8 cellular contexts compared by ENCODE assay signal in the genomic region with DNA sequence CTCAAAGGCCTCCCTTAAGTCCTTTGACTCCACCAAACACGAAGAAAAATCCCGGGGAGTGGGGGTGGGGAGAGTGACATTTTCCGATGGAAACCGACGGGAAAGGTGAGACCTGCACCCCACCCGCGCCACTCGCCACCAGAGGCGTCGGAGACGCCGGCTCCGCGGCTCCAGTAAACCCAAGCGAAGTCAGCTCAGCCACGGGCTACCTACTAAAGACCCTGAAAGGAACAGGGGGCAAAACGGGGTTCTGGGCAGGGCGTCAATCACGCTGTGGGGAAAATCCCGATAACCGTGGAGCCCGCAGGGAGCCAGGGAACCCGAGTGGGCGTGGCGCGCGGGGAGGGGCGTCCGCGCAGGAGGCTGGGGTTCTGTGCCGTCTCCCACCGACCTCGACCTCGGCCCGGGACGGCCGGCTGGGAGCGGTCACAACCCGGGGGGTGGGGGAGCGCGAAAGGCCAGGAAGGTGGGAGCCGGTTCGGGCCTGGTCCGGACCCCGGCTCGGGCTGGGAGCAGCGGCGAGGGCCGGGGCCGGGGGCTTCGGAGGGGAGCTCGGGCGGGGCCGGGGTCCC. TPM values are rescaled to one million over a fixed set of nuclear protein-coding genes. Genes with fewer than 3 reads are reported as not detected.
DNase-seq lines count a peak whose midpoint lies in the region; ATAC-seq and TF ChIP-seq lines count a peak whose summit lies in the region.

No MANE protein-coding gene starts in this region.

- WGBS in right lobe of liver (ENCODE audit: insufficient coverage, low coverage, low lambda C conversion rate, missing lambda C conversion rate), result under 1% methylated on average over 17 of the region's 54 CpGs

- ATAC-seq in HG03135 (IDR thresholded peaks at IDR 0.05; ENCODE audit: unreplicated experiment) (peak; percentile 26), right lobe of liver (peak; percentile 7 to 26 (median 20))

- H3K4me1 ChIP-seq in right lobe of liver, result peaks cover 0 to 12% (median 4%) of the 10 kb centered on the region in 4 donors

- H3K4me3 ChIP-seq in cardiac fibroblast (replicated peaks in 1 of 2; ENCODE audit: low read depth in 2 of 2, low read length in 2 of 2), result peak overlapping the region; percentile 91 to 94
- H3K4me3 ChIP-seq in right lobe of liver, result peak overlapping the region; percentile 88 to 100 (median 90)

- H3K36me3 ChIP-seq in right lobe of liver, result peaks cover 0 to 18% (median 9%) of the 10 kb centered on the region in 4 donors

- H3K27me3 ChIP-seq in right lobe of liver, result no peaks in the 10 kb centered on the region

- no peaks in the 10 kb centered on the region for H3K9me3 ChIP-seq in right lobe of liver

- H3K27ac ChIP-seq in VCaP, result peak overlapping the region; percentile 100
- H3K27ac ChIP-seq in right lobe of liver, result peak overlapping the region; percentile 79 to 99 (median 92)

- TF ChIP-seq CTCF in VCaP (conservative IDR thresholded peaks at IDR 0.05), result peak; percentile 33
- TF ChIP-seq CTCF in cardiac fibroblast (IDR thresholded peaks at IDR 0.05; ENCODE audit: low read depth, low read length), result peak; percentile 11
- no peak for TF ChIP-seq CTCF in right lobe of liver (IDR thresholded peaks at IDR 0.05)

- no peak for TF ChIP-seq POLR2A in right lobe of liver (IDR thresholded peaks at IDR 0.05)

- peak; percentile 43 for DNase-seq in NCI-H82 (lab: John Stamatoyannopoulos, UW)
- no peak for DNase-seq in NCI-H82 treated with DMSO at 0.1 percent for 48 hours (lab: John Stamatoyannopoulos, UW; ENCODE audit: unreplicated experiment)
- DNase-seq in cardiac fibroblast (ENCODE audit: low read depth in 2 of 2), result peak in 1 of 2 donors; percentile 20
- DNase-seq in right lobe of liver, result peak; percentile 57 to 69 (median 58)
- peak; percentile 29 for DNase-seq in stimulated activated CD8-positive, alpha-beta memory T cell treated with anti-CD3 and anti-CD28 coated beads, Interleukin-12 subunit alpha, Interleukin-12 subunit beta, amount 100 ng/mL, for 4 hours (ENCODE audit: low read depth)
- no peak for DNase-seq in NK-92 treated with Interleukin-12 subunit alpha and Interleukin-12 subunit beta, amount 100 ng/mL, for 24 hours (lab: John Stamatoyannopoulos, UW)

- intact Hi-C loops in right lobe of liver (cut with DNase I), result no loop called here

RNA-seq across cellular contexts. Expression of a gene that starts 0.6 kb away (rescaled TPM):
- total RNA-seq in right lobe of liver, result 10 to 100 TPM; 27.7 to 40.7 (median 31.6) TPM

RNA-seq across cellular contexts. Expression of a gene that starts 50.8 kb away (rescaled TPM):
- total RNA-seq in right lobe of liver, result 10 to 100 TPM in 3 of 6 experiments, 1 to 10 TPM in 3; 3.7 to 12.5 (median 9.3) TPM

Comparison
In these comparisons a context has a peak if more than half of its experiments do, and no peak if none do; other contexts are left out.
1. DNase-seq: peak in NCI-H82 (single experiment), right lobe of liver (3 of 3) and stimulated activated CD8-positive, alpha-beta memory T cell treated with anti-CD3 and anti-CD28 coated beads, Interleukin-12 subunit alpha, Interleukin-12 subunit beta, amount 100 ng/mL, for 4 hours (single experiment); none in NCI-H82 treated with DMSO at 0.1 percent for 48 hours (single experiment) and NK-92 treated with Interleukin-12 subunit alpha and Interleukin-12 subunit beta, amount 100 ng/mL, for 24 hours (single experiment).
2. CTCF ChIP-seq: peak in VCaP (single experiment) and cardiac fibroblast (single experiment); none in right lobe of liver (0 of 4).